8 cellular contexts compared by ENCODE assay signal in genomic region chr2:8544168-8544785, GRCh38.
DNase-seq lines count a peak whose midpoint lies in the region; ATAC-seq and TF ChIP-seq lines count a peak whose summit lies in the region.

No MANE protein-coding gene starts in this region.

- no peak for ATAC-seq in activated T-cell treated with anti-CD3 and anti-CD28 coated beads, Interleukin-2, amount 50 U/mL, for 72 hours (replicated peaks in 1 of 2)
- ATAC-seq in right lobe of liver (peak in 2 of 4 donors; percentile 5 to 8), HG03520 (IDR thresholded peaks at IDR 0.05; ENCODE audit: unreplicated experiment) (no peak), HG03565 (IDR thresholded peaks at IDR 0.05; ENCODE audit: unreplicated experiment) (no peak)

- no peaks in the 10 kb centered on the region for H3K9me3 ChIP-seq in right lobe of liver
- H3K9me3 ChIP-seq in tibial artery, result no peaks in the 10 kb centered on the region

- intact Hi-C loops in activated naive CD4-positive, alpha-beta T cell treated with anti-CD3 and anti-CD28 coated beads for 36 hours (cut with micrococcal nuclease), result loop anchor here (5.0 to 10.0 kb wide), 8 partner anchors 118 to 1669 kb away; partner anchors contain the start of genes KIDINS220 and RSAD2
- intact Hi-C loops in right lobe of liver (cut with DNase I), result no loop called here
- intact Hi-C loops in tibial artery (cut with DNase I; ENCODE audit: low total_unique reads), result no loop called here

- 56% methylated on average over 4 of the region's 16 CpGs for WGBS in right lobe of liver (ENCODE audit: insufficient coverage, low coverage, low lambda C conversion rate, missing lambda C conversion rate)

- no peak for DNase-seq in activated naive CD4-positive, alpha-beta T cell treated with anti-CD3 and anti-CD28 coated beads for 36 hours
- no peak for DNase-seq in activated naive CD4-positive, alpha-beta T cell treated with anti-CD3 and anti-CD28 coated beads, Interleukin-2, amount 50 U/mL, for 16 hours
- peak; percentile 23 to 32 for DNase-seq in activated T-cell treated with anti-CD3 and anti-CD28 coated beads, Interleukin-2, amount 50 U/mL, for 72 hours
- no peak for DNase-seq in right lobe of liver
- peak in 1 of 2 donors; percentile 44 for DNase-seq in tibial artery
- DNase-seq in HPDE6-E6E7 (ENCODE audit: extremely low spot score), result no peak

- TF ChIP-seq POLR2A in right lobe of liver (IDR thresholded peaks at IDR 0.05), result no peak

- H3K4me3 Mint-ChIP-seq in activated naive CD4-positive, alpha-beta T cell treated with anti-CD3 and anti-CD28 coated beads for 36 hours, result no peak overlapping the region
- peak overlapping the region; percentile 81 to 84 for H3K4me3 Mint-ChIP-seq in activated T-cell treated with anti-CD3 and anti-CD28 coated beads, Interleukin-2, amount 50 U/mL, for 72 hours

- TF ChIP-seq CTCF in right lobe of liver (IDR thresholded peaks at IDR 0.05), result no peak
- TF ChIP-seq CTCF in tibial artery (IDR thresholded peaks at IDR 0.05), result no peak

- peak overlapping the region; percentile 97 for H3K27ac Mint-ChIP-seq in activated naive CD4-positive, alpha-beta T cell treated with anti-CD3 and anti-CD28 coated beads for 36 hours
- H3K27ac Mint-ChIP-seq in activated T-cell treated with anti-CD3 and anti-CD28 coated beads, Interleukin-2, amount 50 U/mL, for 72 hours, result peak overlapping the region; percentile 95

- H3K4me3 ChIP-seq in right lobe of liver (no peak overlapping the region), tibial artery (no peak overlapping the region)

- H3K4me1 ChIP-seq in right lobe of liver (no peaks in the 10 kb centered on the region), tibial artery (peaks cover 0 to 28% (median 15%) of the 10 kb centered on the region in 4 donors)

- H3K4me1 Mint-ChIP-seq in activated naive CD4-positive, alpha-beta T cell treated with anti-CD3 and anti-CD28 coated beads for 36 hours (ENCODE audit: low read depth), result peaks cover 72% of the 10 kb centered on the region
- peaks cover 88% of the 10 kb centered on the region for H3K4me1 Mint-ChIP-seq in activated T-cell treated with anti-CD3 and anti-CD28 coated beads, Interleukin-2, amount 50 U/mL, for 72 hours (ENCODE audit: low read depth)

- no peaks in the 10 kb centered on the region for H3K9me3 Mint-ChIP-seq in activated naive CD4-positive, alpha-beta T cell treated with anti-CD3 and anti-CD28 coated beads for 36 hours
- no peaks in the 10 kb centered on the region for H3K9me3 Mint-ChIP-seq in activated T-cell treated with anti-CD3 and anti-CD28 coated beads, Interleukin-2, amount 50 U/mL, for 72 hours

- H3K27me3 ChIP-seq in right lobe of liver, result no peaks in the 10 kb centered on the region
- no peaks in the 10 kb centered on the region for H3K27me3 ChIP-seq in tibial artery

- H3K36me3 Mint-ChIP-seq in activated naive CD4-positive, alpha-beta T cell treated with anti-CD3 and anti-CD28 coated beads for 36 hours (ENCODE audit: low read depth), result no peaks in the 10 kb centered on the region
- peaks cover 0 to 1% of the 10 kb centered on the region in 2 donors for H3K36me3 Mint-ChIP-seq in activated T-cell treated with anti-CD3 and anti-CD28 coated beads, Interleukin-2, amount 50 U/mL, for 72 hours (ENCODE audit: insufficient read depth in 2 of 2)

- H3K27ac ChIP-seq in right lobe of liver (peak overlapping the region in 2 of 3 donors; percentile 63), tibial artery (peak overlapping the region; percentile 60 to 65)

- no peaks in the 10 kb centered on the region for H3K27me3 Mint-ChIP-seq in activated naive CD4-positive, alpha-beta T cell treated with anti-CD3 and anti-CD28 coated beads for 36 hours (ENCODE audit: low read depth)
- H3K27me3 Mint-ChIP-seq in activated T-cell treated with anti-CD3 and anti-CD28 coated beads, Interleukin-2, amount 50 U/mL, for 72 hours (ENCODE audit: low read depth), result no peaks in the 10 kb centered on the region

- H3K36me3 ChIP-seq in right lobe of liver, result no peaks in the 10 kb centered on the region
- H3K36me3 ChIP-seq in tibial artery, result no peaks in the 10 kb centered on the region

- CTCF ChIA-PET in activated naive CD4-positive, alpha-beta T cell treated with anti-CD3 and anti-CD28 coated beads for 36 hours (lab: Charles Lee), result interaction anchor here (0.8 to 3.0 kb wide), 7 partner anchors 28 to 137 kb away, joined by 3 to 23 read pairs (median 5); partner anchors contain the start of gene ID2

Comparison
In these comparisons a context has a peak if more than half of its experiments do, and no peak if none do; other contexts are left out.
1. DNase-seq: peak in activated T-cell treated with anti-CD3 and anti-CD28 coated beads, Interleukin-2, amount 50 U/mL, for 72 hours (2 of 2); none in activated naive CD4-positive, alpha-beta T cell treated with anti-CD3 and anti-CD28 coated beads for 36 hours (single experiment), activated naive CD4-positive, alpha-beta T cell treated with anti-CD3 and anti-CD28 coated beads, Interleukin-2, amount 50 U/mL, for 16 hours (single experiment), right lobe of liver (0 of 3) and HPDE6-E6E7 (single experiment).